In genomic region chr7:87007063-87007462, GRCh38 we compare ENCODE assay signal across 36 cellular contexts.
"Had no signal": no experiment of that assay in that cellular context is flagged by ENCODE, and none has a peak within 500 bp of the region (broad histone marks: within the 10 kb centered on the region; RNA-seq: fewer than 3 reads in every experiment).

No MANE protein-coding gene starts in this region.

- H3K9me3 ChIP-seq: esophagus muscularis mucosa, gastrocnemius medialis, heart left ventricle had no signal

- H3K4me1 ChIP-seq: foreskin keratinocyte had no signal

- ATAC-seq: activated CD4-positive, CD25-positive, alpha-beta regulatory T cell treated with anti-CD3 and anti-CD28 coated beads, Interleukin-2, amount 50 U/mL, for 24 hours; activated CD8-positive, alpha-beta T cell treated with anti-CD3 and anti-CD28 coated beads for 36 hours; effector memory CD8-positive, alpha-beta T cell; foreskin keratinocyte; gastrocnemius medialis; heart left ventricle; T-helper 17 cell had no signal

- DNase-seq: activated B cell treated with CpG ODN at 0.5 μM for 24 hours; activated CD4-positive, alpha-beta T cell treated with anti-CD3 and anti-CD28 coated beads, Interleukin-2, amount 10 ng/mL, durations not matched to agents 24 days and 14 days; activated CD4-positive, alpha-beta T cell treated with anti-CD3 and anti-CD28 coated beads, Interleukin-2, amount 50 U/mL, for 4 hours; activated CD8-positive, alpha-beta memory T cell treated with anti-CD3 and anti-CD28 coated beads for 24 hours; activated CD8-positive, alpha-beta memory T cell treated with anti-CD3 and anti-CD28 coated beads, Interleukin-2, amount 50 U/mL, for 48 hours; activated CD8-positive, alpha-beta T cell treated with anti-CD3 and anti-CD28 coated beads for 36 hours; activated gamma-delta T cell; activated naive CD4-positive, alpha-beta T cell; activated naive CD4-positive, alpha-beta T cell treated with anti-CD3 and anti-CD28 coated beads, Interleukin-2, amount 10 ng/mL, durations not matched to agents 7 days and 5 days; activated naive CD8-positive, alpha-beta T cell treated with anti-CD3 and anti-CD28 coated beads, Interleukin-2, amount 10 ng/mL, durations not matched to agents 7 days and 5 days; activated T-cell treated with anti-CD3 and anti-CD28 coated beads for 4 hours; activated T-cell treated with anti-CD3 and anti-CD28 coated beads, Interleukin-2, amount 50 U/mL, for 24 hours; amniotic stem cell; anterior cingulate cortex; brain microvascular endothelial cell; cortex of kidney; dermis blood vessel endothelial cell; effector CD4-positive, alpha-beta T cell; effector memory CD8-positive, alpha-beta T cell; erythroblast; foreskin keratinocyte; gastrocnemius medialis; glutamatergic neuron; heart left ventricle; T-helper 1 cell; T-helper 17 cell; T1000; WERI-Rb-1 had no signal

- H3K36me3 ChIP-seq: brain microvascular endothelial cell, esophagus muscularis mucosa, gastrocnemius medialis, heart left ventricle, WERI-Rb-1 had no signal

- H3K4me1 Mint-ChIP-seq: activated B cell treated with CpG ODN at 0.5 μM for 24 hours; activated CD4-positive, alpha-beta T cell treated with anti-CD3 and anti-CD28 coated beads, Interleukin-2, amount 10 ng/mL, durations not matched to agents 24 days and 14 days; activated naive CD4-positive, alpha-beta T cell treated with anti-CD3 and anti-CD28 coated beads, Interleukin-2, amount 10 ng/mL, durations not matched to agents 7 days and 5 days; activated naive CD8-positive, alpha-beta T cell treated with anti-CD3 and anti-CD28 coated beads, Interleukin-2, amount 10 ng/mL, durations not matched to agents 7 days and 5 days had no signal

- H3K27ac ChIP-seq: brain microvascular endothelial cell, esophagus muscularis mucosa, foreskin keratinocyte, gastrocnemius medialis, heart left ventricle, WERI-Rb-1 had no signal

- H3K4me3 Mint-ChIP-seq: activated B cell treated with CpG ODN at 0.5 μM for 24 hours; activated CD4-positive, alpha-beta T cell treated with anti-CD3 and anti-CD28 coated beads, Interleukin-2, amount 10 ng/mL, durations not matched to agents 24 days and 14 days; activated CD8-positive, alpha-beta T cell treated with anti-CD3 and anti-CD28 coated beads for 36 hours; activated naive CD4-positive, alpha-beta T cell treated with anti-CD3 and anti-CD28 coated beads, Interleukin-2, amount 10 ng/mL, durations not matched to agents 7 days and 5 days; activated naive CD8-positive, alpha-beta T cell treated with anti-CD3 and anti-CD28 coated beads, Interleukin-2, amount 10 ng/mL, durations not matched to agents 7 days and 5 days; activated T-cell treated with anti-CD3 and anti-CD28 coated beads, Interleukin-2, amount 50 U/mL, for 24 hours; activated T-helper 1 cell treated with anti-CD3 and anti-CD28 coated beads, Interleukin-12 subunit alpha, Interleukin-12 subunit beta, Interleukin-2, Interleukin-4 antibody, amounts not matched to agents 30 ng/mL and 10 ng/mL and 1 ng/mL, durations not matched to agents 14 hours and 24 hours and 36 hours; effector memory CD8-positive, alpha-beta T cell; T-helper 17 cell; T-helper 2 cell treated with Interferon-gamma antibody and Interleukin-4, amounts not matched to agents 5 μg/mL and 100 μg/mL, for 36 hours had no signal

- H3K27me3 ChIP-seq: brain microvascular endothelial cell, esophagus muscularis mucosa, foreskin keratinocyte, gastrocnemius medialis, heart left ventricle had no signal

- H3K27ac Mint-ChIP-seq: activated B cell treated with CpG ODN at 0.5 μM for 24 hours; activated CD4-positive, alpha-beta T cell treated with anti-CD3 and anti-CD28 coated beads, Interleukin-2, amount 10 ng/mL, durations not matched to agents 24 days and 14 days; activated CD8-positive, alpha-beta T cell treated with anti-CD3 and anti-CD28 coated beads for 36 hours; activated naive CD4-positive, alpha-beta T cell treated with anti-CD3 and anti-CD28 coated beads, Interleukin-2, amount 10 ng/mL, durations not matched to agents 7 days and 5 days; activated naive CD4-positive, alpha-beta T cell treated with anti-CD3 and anti-CD28 coated beads, Interleukin-2, amount 50 U/mL, for 72 hours; activated naive CD8-positive, alpha-beta T cell treated with anti-CD3 and anti-CD28 coated beads, Interleukin-2, amount 10 ng/mL, durations not matched to agents 7 days and 5 days; activated T-cell treated with anti-CD3 and anti-CD28 coated beads, Interleukin-2, amount 50 U/mL, for 24 hours; activated T-helper 1 cell treated with anti-CD3 and anti-CD28 coated beads, Interleukin-12 subunit alpha, Interleukin-12 subunit beta, Interleukin-2, Interleukin-4 antibody, amounts not matched to agents 30 ng/mL and 10 ng/mL and 1 ng/mL, durations not matched to agents 14 hours and 24 hours and 36 hours; effector memory CD8-positive, alpha-beta T cell; T-helper 17 cell; T-helper 2 cell treated with Interferon-gamma antibody and Interleukin-4, amounts not matched to agents 5 μg/mL and 100 μg/mL, for 36 hours had no signal

- H3K36me3 Mint-ChIP-seq: activated naive CD4-positive, alpha-beta T cell treated with anti-CD3 and anti-CD28 coated beads, Interleukin-2, amount 10 ng/mL, durations not matched to agents 7 days and 5 days; activated naive CD4-positive, alpha-beta T cell treated with anti-CD3 and anti-CD28 coated beads, Interleukin-2, amount 50 U/mL, for 72 hours; activated naive CD8-positive, alpha-beta T cell treated with anti-CD3 and anti-CD28 coated beads, Interleukin-2, amount 10 ng/mL, durations not matched to agents 7 days and 5 days had no signal

- H3K9me3 Mint-ChIP-seq: activated CD4-positive, alpha-beta T cell treated with anti-CD3 and anti-CD28 coated beads, Interleukin-2, amount 10 ng/mL, durations not matched to agents 24 days and 14 days; activated CD8-positive, alpha-beta T cell treated with anti-CD3 and anti-CD28 coated beads for 36 hours; activated naive CD4-positive, alpha-beta T cell treated with anti-CD3 and anti-CD28 coated beads, Interleukin-2, amount 10 ng/mL, durations not matched to agents 7 days and 5 days; activated naive CD4-positive, alpha-beta T cell treated with anti-CD3 and anti-CD28 coated beads, Interleukin-2, amount 50 U/mL, for 72 hours; activated naive CD8-positive, alpha-beta T cell treated with anti-CD3 and anti-CD28 coated beads, Interleukin-2, amount 10 ng/mL, durations not matched to agents 7 days and 5 days; activated T-cell treated with anti-CD3 and anti-CD28 coated beads, Interleukin-2, amount 50 U/mL, for 24 hours; activated T-helper 1 cell treated with anti-CD3 and anti-CD28 coated beads, Interleukin-12 subunit alpha, Interleukin-12 subunit beta, Interleukin-2, Interleukin-4 antibody, amounts not matched to agents 30 ng/mL and 10 ng/mL and 1 ng/mL, durations not matched to agents 14 hours and 24 hours and 36 hours; effector memory CD8-positive, alpha-beta T cell; T-helper 2 cell treated with Interferon-gamma antibody and Interleukin-4, amounts not matched to agents 5 μg/mL and 100 μg/mL, for 36 hours had no signal

- FAIRE-seq: astrocyte, bronchial epithelial cell, colon had no signal

- H3K27me3 Mint-ChIP-seq: activated B cell treated with CpG ODN at 0.5 μM for 24 hours; activated CD8-positive, alpha-beta T cell treated with anti-CD3 and anti-CD28 coated beads for 36 hours; activated naive CD4-positive, alpha-beta T cell treated with anti-CD3 and anti-CD28 coated beads, Interleukin-2, amount 10 ng/mL, durations not matched to agents 7 days and 5 days; activated T-cell treated with anti-CD3 and anti-CD28 coated beads, Interleukin-2, amount 50 U/mL, for 24 hours; effector memory CD8-positive, alpha-beta T cell had no signal

- H3K4me3 ChIP-seq: esophagus muscularis mucosa, gastrocnemius medialis, heart left ventricle had no signal
